ENCODE assay signal across 19 cellular contexts in genomic region chr6:148027201-148027600, GRCh38.
DNase-seq lines count a peak whose midpoint lies in the region; ATAC-seq and TF ChIP-seq lines count a peak whose summit lies in the region.
"Had no signal": no experiment of that assay in that cellular context is flagged by ENCODE, and none has a peak within 500 bp of the region (broad histone marks: within the 10 kb centered on the region; RNA-seq: fewer than 3 reads in every experiment).

No MANE protein-coding gene starts in this region.

- H3K27me3 Mint-ChIP-seq in GM23338 (ENCODE audit: insufficient read depth, low read depth, poor library complexity): no peaks in the 10 kb centered on the region
- H3K27me3 Mint-ChIP-seq in WTC11 (ENCODE audit: low read depth): no peaks in the 10 kb centered on the region
- H3K27me3 Mint-ChIP-seq in HFFc6 (ENCODE audit: insufficient read depth): no peaks in the 10 kb centered on the region
- H3K27me3 Mint-ChIP-seq: central memory CD8-positive, alpha-beta T cell; natural killer cell treated with Interleukin-12 subunit alpha and Interleukin-12 subunit beta and Interleukin-15 and Interleukin-18, amount 100 ng/mL, for 72 hours; progenitor cell of endocrine pancreas had no signal

- peak; percentile 38; the same call in 1 of the 3 replicates for ATAC-seq in GM23338
- peak; percentile 79 for ATAC-seq in WTC11
- no peak for ATAC-seq in GM18909 (IDR thresholded peaks at IDR 0.05; ENCODE audit: poor library complexity, unreplicated experiment)
- ATAC-seq: natural killer cell treated with Interleukin-12 subunit alpha and Interleukin-12 subunit beta and Interleukin-15 and Interleukin-18, amount 100 ng/mL, for 72 hours had no signal

- no peaks in the 10 kb centered on the region for H3K36me3 ChIP-seq in GM23338 (ENCODE audit: insufficient read depth)
- H3K36me3 ChIP-seq: vagina had no signal

- H3K27ac Mint-ChIP-seq in GM23338 (no peak overlapping the region), WTC11 (no peak overlapping the region), HFFc6 (no peak overlapping the region)
- H3K27ac Mint-ChIP-seq: natural killer cell treated with Interleukin-12 subunit alpha and Interleukin-12 subunit beta and Interleukin-15 and Interleukin-18, amount 100 ng/mL, for 72 hours had no signal

- TF ChIP-seq CTCF in GM23338 (conservative IDR thresholded peaks at IDR 0.05; ENCODE audit: low read depth in 2 of 2) (no peak), WTC11 (IDR thresholded peaks at IDR 0.05) (no peak), HFFc6 (IDR thresholded peaks at IDR 0.05) (no peak)

- no peaks in the 10 kb centered on the region for H3K79me2 ChIP-seq in GM23338 (replicated peaks; ENCODE audit: insufficient read depth)

- no peaks in the 10 kb centered on the region for H3K4me1 ChIP-seq in GM23338 (ENCODE audit: insufficient read depth)
- H3K4me1 ChIP-seq: vagina had no signal

- H3K4me1 Mint-ChIP-seq in GM23338 (peaks cover 11% of the 10 kb centered on the region), WTC11 (peaks cover 12% of the 10 kb centered on the region), HFFc6 (ENCODE audit: low read depth) (no peaks in the 10 kb centered on the region)
- H3K4me1 Mint-ChIP-seq: central memory CD8-positive, alpha-beta T cell had no signal

- H3K4me3 ChIP-seq in GM23338: no peak overlapping the region
- H3K4me3 ChIP-seq: vagina had no signal

- H3K27ac ChIP-seq in GM23338 (ENCODE audit: low read depth): no peak overlapping the region
- H3K27ac ChIP-seq: vagina had no signal

- DNase-seq in GM23338 (ENCODE audit: low spot score) (no peak), NCI-H2081 treated with DMSO at 0.1 percent for 48 hours (lab: John Stamatoyannopoulos, UW) (peak; percentile 14), WTC11 (ENCODE audit: low spot score) (no peak), renal cortical epithelial cell (ENCODE audit: low read depth) (peak; percentile 36), HFFc6 (no peak), retina (no peak)
- DNase-seq: activated T-cell treated with anti-CD3 and anti-CD28 coated beads for 4 hours; amygdala; Calu3; effector CD4-positive, alpha-beta T cell; GDM1; mesendoderm; NCI-H2029; stimulated activated CD4-positive, alpha-beta T cell treated with anti-CD3 and anti-CD28 coated beads, Interleukin-4, amount 100 ng/mL, for 4 hours had no signal

- no peak overlapping the region for H2AFZ ChIP-seq in GM23338

- no peak overlapping the region for H3K4me3 Mint-ChIP-seq in GM23338
- H3K4me3 Mint-ChIP-seq in WTC11: no peak overlapping the region
- H3K4me3 Mint-ChIP-seq in HFFc6: no peak overlapping the region
- H3K4me3 Mint-ChIP-seq: central memory CD8-positive, alpha-beta T cell; natural killer cell treated with Interleukin-12 subunit alpha and Interleukin-12 subunit beta and Interleukin-15 and Interleukin-18, amount 100 ng/mL, for 72 hours had no signal

- no peaks in the 10 kb centered on the region for H3K9me2 ChIP-seq in GM23338 (ENCODE audit: insufficient read depth)

- no peak overlapping the region for H3K4me2 ChIP-seq in GM23338

- H4K20me1 ChIP-seq in GM23338 (replicated peaks; ENCODE audit: insufficient read depth): no peaks in the 10 kb centered on the region

- CTCF ChIA-PET in WTC11 (lab: Charles Lee): no interaction called here

- no peaks in the 10 kb centered on the region for H3K27me3 ChIP-seq in GM23338 (ENCODE audit: insufficient read depth)
- H3K27me3 ChIP-seq: vagina had no signal

- no peaks in the 10 kb centered on the region for H3K36me3 Mint-ChIP-seq in GM23338 (ENCODE audit: low read depth)
- H3K36me3 Mint-ChIP-seq in WTC11: no peaks in the 10 kb centered on the region
- no peaks in the 10 kb centered on the region for H3K36me3 Mint-ChIP-seq in HFFc6 (ENCODE audit: low read depth)
- H3K36me3 Mint-ChIP-seq: natural killer cell treated with Interleukin-12 subunit alpha and Interleukin-12 subunit beta and Interleukin-15 and Interleukin-18, amount 100 ng/mL, for 72 hours had no signal

- H3F3A ChIP-seq in GM23338 (replicated peaks; ENCODE audit: low read depth): no peaks in the 10 kb centered on the region

- no peaks in the 10 kb centered on the region for H3K9me3 Mint-ChIP-seq in GM23338
- no peaks in the 10 kb centered on the region for H3K9me3 Mint-ChIP-seq in WTC11
- H3K9me3 Mint-ChIP-seq in HFFc6: peaks cover 4% of the 10 kb centered on the region; the same call in 1 of the 2 replicates

- POLR2A ChIA-PET in WTC11 (lab: Charles Lee): interaction anchor here (0.6 kb wide), 1 partner anchor 115 kb away, joined by 4 read pairs; no protein-coding TSS in a partner anchor

TF ChIP-seq in GM23338, 12 proteins besides CTCF, POLR2A, EP300 and RAD21 (continues in another document):
- no peak for TF ChIP-seq ZNF114 (CRISPR knock-in tag; IDR thresholded peaks at IDR 0.05)
- TF ChIP-seq ZNF331 (CRISPR knock-in tag; IDR thresholded peaks at IDR 0.05; ENCODE audit: low read depth): no peak
- no peak for TF ChIP-seq JUNB (IDR thresholded peaks at IDR 0.05; ENCODE audit: unreplicated experiment)
- TF ChIP-seq EZH2 (IDR thresholded peaks at IDR 0.05; ENCODE audit: low read depth, unreplicated experiment): no peak
- TF ChIP-seq EZH2phosphoT487 (IDR thresholded peaks at IDR 0.05; ENCODE audit: unreplicated experiment): no peak
- TF ChIP-seq STAT1 (IDR thresholded peaks at IDR 0.05; ENCODE audit: unreplicated experiment): no peak
- TF ChIP-seq NANOG (IDR thresholded peaks at IDR 0.05; ENCODE audit: borderline replicate concordance): no peak

TF ChIP-seq in WTC11, 78 proteins besides CTCF, POLR2A, EP300 and RAD21:
- no peak for TF ChIP-seq FOXK1 (CRISPR knock-in tag; IDR thresholded peaks at IDR 0.05)
- TF ChIP-seq E2F1 (CRISPR knock-in tag; IDR thresholded peaks at IDR 0.05): no peak
- no peak for TF ChIP-seq ZBTB43 (CRISPR knock-in tag; IDR thresholded peaks at IDR 0.05)
- TF ChIP-seq ZNF121 (CRISPR knock-in tag; IDR thresholded peaks at IDR 0.05): no peak
- TF ChIP-seq USF1 (CRISPR knock-in tag; IDR thresholded peaks at IDR 0.05): no peak
- no peak for TF ChIP-seq E2F5 (CRISPR knock-in tag; IDR thresholded peaks at IDR 0.05)
- no peak for TF ChIP-seq ZNF512 (CRISPR knock-in tag; IDR thresholded peaks at IDR 0.05; ENCODE audit: borderline replicate concordance)
- TF ChIP-seq SMAD4 (CRISPR knock-in tag; IDR thresholded peaks at IDR 0.05): no peak
- TF ChIP-seq ZNF671 (CRISPR knock-in tag; IDR thresholded peaks at IDR 0.05): no peak
- TF ChIP-seq FOXP1 (CRISPR knock-in tag; IDR thresholded peaks at IDR 0.05; ENCODE audit: borderline replicate concordance): no peak
- TF ChIP-seq ZNF263 (CRISPR knock-in tag; IDR thresholded peaks at IDR 0.05; ENCODE audit: low read depth): no peak
- no peak for TF ChIP-seq GABPB1 (CRISPR knock-in tag; IDR thresholded peaks at IDR 0.05)
- TF ChIP-seq ZNF423 (CRISPR knock-in tag; IDR thresholded peaks at IDR 0.05): no peak

Comparison
In these comparisons a context has a peak if more than half of its experiments do, and no peak if none do; other contexts are left out.
1. DNase-seq: peak in NCI-H2081 treated with DMSO at 0.1 percent for 48 hours (single experiment) and renal cortical epithelial cell (single experiment); none in GM23338 (single experiment), WTC11 (single experiment), HFFc6 (single experiment) and retina (single experiment).